8 cellular contexts compared by ENCODE assay signal in genomic region chr16:30657866-30658730, GRCh38. TPM values are rescaled to one million over a fixed set of nuclear protein-coding genes. Genes with fewer than 3 reads are reported as not detected.
DNase-seq lines count a peak whose midpoint lies in the region; ATAC-seq and TF ChIP-seq lines count a peak whose summit lies in the region.

Gene FBRS (plus strand): TSS chr16:30658431. CDS start chr16:30659519, 1,088 bp downstream.

- intact Hi-C loops in vagina (cut with DNase I): loop anchor here (2.0 to 5.0 kb wide), 2 partner anchors 41 to 86 kb away; partner anchors contain the start of genes SRCAP and ZNF688

- ATAC-seq in HG02885 (IDR thresholded peaks at IDR 0.05; ENCODE audit: poor library complexity, unreplicated experiment): peak; percentile 73

- DNase-seq in GM13977 (ENCODE audit: low spot score): peak; percentile 98
- DNase-seq in NCI-H1694 treated with DMSO at 0.1 percent for 48 hours (lab: John Stamatoyannopoulos, UW): peak; percentile 98
- DNase-seq in T-helper 2 cell: peak; percentile 99 to 100 (median 100)
- DNase-seq in anterior cingulate cortex (lab: John Stamatoyannopoulos, UW): peak; percentile 98 to 100 (median 100)
- peak; percentile 100 for DNase-seq in right atrium auricular region (ENCODE audit: low spot score)
- DNase-seq in pulmonary artery endothelial cell (ENCODE audit: low read depth, low spot score): peak; percentile 100
- peak; percentile 100 for DNase-seq in vagina (ENCODE audit: extremely low spot score in 2 of 2)

- peak within 1 kb of the TSS; percentile 92 to 94 for H3K4me3 ChIP-seq in right atrium auricular region
- H3K4me3 ChIP-seq in vagina: peak within 1 kb of the TSS; percentile 83 to 88

- H3K36me3 ChIP-seq in right atrium auricular region: peaks cover 48% of the 10 kb centered on the region
- peaks cover 0 to 55% of the 10 kb centered on the region in 2 donors for H3K36me3 ChIP-seq in vagina

- peak; percentile 94 for TF ChIP-seq CTCF in GM13977 (IDR thresholded peaks at IDR 0.05; ENCODE audit: extremely low read depth, insufficient read depth, missing control alignments)
- peak; percentile 70 to 83 for TF ChIP-seq CTCF in right atrium auricular region (IDR thresholded peaks at IDR 0.05)
- peak; percentile 43 to 69 (median 52) for TF ChIP-seq CTCF in vagina (IDR thresholded peaks at IDR 0.05)

- TF ChIP-seq POLR2A in vagina (IDR thresholded peaks at IDR 0.05): peak in 1 of 2 donors; percentile 92

- in situ Hi-C loops in GM13977 (cut with MboI; ENCODE audit: low pct_unique_long_range_greater_than_20kb, low sequenced_read_pairs, unreplicated experiment): no loop called here

- H3K27ac ChIP-seq in right atrium auricular region (peak within 1 kb of the TSS; percentile 95 to 99), vagina (peak within 1 kb of the TSS; percentile 99)

- H3K4me1 ChIP-seq in right atrium auricular region: peaks cover 0 to 44% of the 10 kb centered on the region in 2 donors
- peaks cover 44% of the 10 kb centered on the region for H3K4me1 ChIP-seq in vagina

- H3K9me3 ChIP-seq in right atrium auricular region: no peaks in the 10 kb centered on the region
- no peaks in the 10 kb centered on the region for H3K9me3 ChIP-seq in vagina

- H3K27me3 ChIP-seq in right atrium auricular region (no peaks in the 10 kb centered on the region), vagina (no peaks in the 10 kb centered on the region)

RNA-seq across cellular contexts. Expression of gene FBRS, which starts in this region (rescaled TPM):
- 10 to 100 TPM; 16.5 to 26.3 TPM for total RNA-seq in right atrium auricular region
- 12.4 and 14.0 TPM in 2 replicates for total RNA-seq in pulmonary artery endothelial cell
- total RNA-seq in vagina: 28.7 TPM

Comparison
In these comparisons a context has a peak if more than half of its experiments do, and no peak if none do; other contexts are left out.
1. Peak in every context shown above with its lines: DNase-seq, ATAC-seq, H3K4me3 ChIP-seq and H3K27ac ChIP-seq.